Comparison of ENCODE assay signal across 1 cellular context in the genomic region with DNA sequence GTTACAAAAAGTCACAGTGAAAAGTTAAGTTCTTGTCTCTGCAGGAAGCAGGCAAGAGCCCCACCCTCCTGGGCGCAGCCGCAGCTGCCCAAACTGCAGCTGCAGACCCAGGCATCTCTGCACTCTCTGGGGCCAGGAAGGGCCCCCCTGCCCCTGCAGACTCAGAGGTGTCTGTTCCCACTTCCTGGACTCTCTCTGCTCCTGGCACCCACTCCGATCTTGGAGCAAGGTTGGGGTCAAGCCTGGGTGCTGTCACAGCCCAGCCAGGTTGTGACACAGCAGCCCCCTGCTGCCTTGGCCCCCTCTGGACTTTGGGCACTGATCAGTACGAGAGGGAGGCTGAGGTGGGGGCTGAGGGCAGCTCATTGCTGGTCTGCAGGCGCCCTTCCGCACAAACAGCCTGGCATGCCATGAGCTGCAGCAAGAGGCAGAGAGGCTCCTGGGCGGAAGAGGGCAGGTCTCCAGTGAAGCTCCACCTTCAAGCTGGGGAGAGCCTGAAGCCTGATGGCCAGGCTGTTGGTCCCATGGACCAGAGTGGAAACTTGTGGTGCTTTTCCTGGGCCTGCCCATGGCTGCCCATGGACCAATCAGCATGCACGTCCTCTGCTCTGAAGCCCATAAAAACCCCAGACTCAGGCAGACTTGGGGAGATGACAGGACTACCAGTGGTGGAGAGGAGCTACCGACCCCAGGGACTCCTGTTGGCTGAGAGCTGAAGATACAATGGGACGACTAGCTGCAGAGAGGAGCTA.
A peak's percentile ranks its signal among the peaks of the same experiment; 100 is the strongest.
TF ChIP-seq lines count a peak whose summit lies in the region.

No MANE protein-coding gene starts in this region.

TF ChIP-seq in HepG2, 621 proteins besides CTCF, POLR2A, EP300 and RAD21 (continued from another document and continues in another):
- TF ChIP-seq, protein P1, sequence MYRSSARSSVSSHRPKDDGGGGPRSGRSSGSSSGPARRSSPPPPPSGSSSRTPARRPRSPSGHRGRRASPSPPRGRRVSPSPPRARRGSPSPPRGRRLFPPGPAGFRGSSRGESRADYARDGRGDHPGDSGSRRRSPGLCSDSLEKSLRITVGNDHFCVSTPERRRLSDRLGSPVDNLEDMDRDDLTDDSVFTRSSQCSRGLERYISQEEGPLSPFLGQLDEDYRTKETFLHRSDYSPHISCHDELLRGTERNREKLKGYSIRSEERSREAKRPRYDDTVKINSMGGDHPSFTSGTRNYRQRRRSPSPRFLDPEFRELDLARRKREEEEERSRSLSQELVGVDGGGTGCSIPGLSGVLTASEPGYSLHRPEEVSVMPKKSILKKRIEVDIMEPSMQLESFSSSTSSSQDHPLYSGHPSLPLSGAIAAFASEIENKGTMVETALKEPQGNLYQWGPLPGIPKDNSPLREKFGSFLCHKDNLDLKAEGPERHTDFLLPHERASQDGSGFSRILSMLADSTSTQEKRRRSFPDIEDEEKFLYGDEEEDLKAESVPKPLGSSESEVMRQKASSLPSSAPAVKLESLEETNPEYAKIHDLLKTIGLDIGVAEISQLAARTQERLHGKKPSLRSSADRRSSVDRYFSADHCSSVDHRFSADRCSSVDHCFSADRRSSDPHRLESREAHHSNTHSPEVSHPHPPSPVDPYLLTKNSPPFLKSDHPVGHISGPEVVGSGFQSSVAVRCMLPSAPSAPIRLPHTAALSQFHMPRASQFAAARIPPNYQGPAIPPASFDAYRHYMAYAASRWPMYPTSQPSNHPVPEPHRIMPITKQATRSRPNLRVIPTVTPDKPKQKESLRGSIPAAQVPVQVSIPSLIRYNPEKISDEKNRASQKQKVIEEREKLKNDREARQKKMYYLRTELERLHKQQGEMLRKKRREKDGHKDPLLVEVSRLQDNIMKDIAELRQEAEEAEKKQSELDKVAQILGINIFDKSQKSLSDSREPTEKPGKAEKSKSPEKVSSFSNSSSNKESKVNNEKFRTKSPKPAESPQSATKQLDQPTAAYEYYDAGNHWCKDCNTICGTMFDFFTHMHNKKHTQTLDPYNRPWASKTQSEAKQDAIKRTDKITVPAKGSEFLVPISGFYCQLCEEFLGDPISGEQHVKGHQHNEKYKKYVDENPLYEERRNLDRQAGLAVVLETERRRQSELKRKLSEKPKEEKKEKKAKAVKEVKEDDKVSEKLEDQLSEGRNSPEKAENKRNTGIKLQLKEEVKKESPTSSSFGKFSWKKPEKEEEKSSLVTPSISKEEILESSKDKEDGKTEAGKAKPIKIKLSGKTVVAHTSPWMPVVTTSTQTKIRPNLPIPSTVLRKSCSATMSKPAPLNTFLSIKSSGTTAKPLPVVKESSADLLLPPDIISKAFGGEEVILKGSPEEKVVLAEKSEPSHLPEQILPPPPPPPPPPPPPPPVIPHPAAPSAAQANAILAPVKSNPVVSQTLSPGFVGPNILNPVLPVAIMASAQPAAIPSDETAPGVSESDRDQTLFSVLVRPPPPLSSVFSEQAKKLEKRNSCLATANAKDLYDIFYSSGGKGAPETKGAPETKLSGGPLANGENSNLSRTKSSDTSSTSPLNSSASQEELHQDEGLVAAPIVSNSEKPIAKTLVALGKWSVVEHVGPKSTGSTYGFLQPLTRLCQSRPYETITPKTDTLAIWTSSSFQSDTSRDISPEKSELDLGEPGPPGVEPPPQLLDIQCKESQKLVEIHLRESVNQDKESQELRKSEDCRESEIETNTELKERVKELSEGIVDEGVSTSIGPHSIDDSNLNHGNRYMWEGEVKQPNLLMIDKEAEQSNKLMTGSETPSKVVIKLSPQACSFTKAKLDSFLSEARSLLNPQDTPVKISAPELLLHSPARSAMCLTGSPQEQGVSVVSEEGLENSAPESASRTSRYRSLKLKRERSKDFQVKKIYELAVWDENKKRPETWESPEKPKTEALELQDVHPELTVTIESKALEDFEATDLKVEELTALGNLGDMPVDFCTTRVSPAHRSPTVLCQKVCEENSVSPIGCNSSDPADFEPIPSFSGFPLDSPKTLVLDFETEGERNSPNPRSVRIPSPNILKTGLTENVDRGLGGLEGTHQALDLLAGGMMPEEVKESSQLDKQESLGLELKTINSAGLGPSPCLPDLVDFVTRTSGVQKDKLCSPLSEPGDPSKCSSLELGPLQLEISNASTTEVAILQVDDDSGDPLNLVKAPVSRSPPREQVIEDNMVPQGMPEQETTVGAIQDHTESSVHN (CRISPR knock-in tag; IDR thresholded peaks at IDR 0.05), result 0 out of 2 replicates have a peak, but pooled peaks have one; percentile 87
- TF ChIP-seq, protein P2, sequence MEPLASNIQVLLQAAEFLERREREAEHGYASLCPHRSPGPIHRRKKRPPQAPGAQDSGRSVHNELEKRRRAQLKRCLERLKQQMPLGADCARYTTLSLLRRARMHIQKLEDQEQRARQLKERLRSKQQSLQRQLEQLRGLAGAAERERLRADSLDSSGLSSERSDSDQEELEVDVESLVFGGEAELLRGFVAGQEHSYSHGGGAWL (CRISPR knock-in tag; IDR thresholded peaks at IDR 0.05), result no peak
- TF ChIP-seq ZNF124 (CRISPR knock-in tag; IDR thresholded peaks at IDR 0.05) (no peak), ZNF317 (CRISPR knock-in tag; IDR thresholded peaks at IDR 0.05) (no peak), YEATS2 (CRISPR knock-in tag; IDR thresholded peaks at IDR 0.05; ENCODE audit: borderline replicate concordance) (peak; percentile 65; the same call in 1 of the 2 replicates), HES4 (CRISPR knock-in tag; IDR thresholded peaks at IDR 0.05; ENCODE audit: borderline replicate concordance) (0 out of 2 replicates have a peak, but pooled peaks have one; percentile 52), PCBP1 (IDR thresholded peaks at IDR 0.05; ENCODE audit: borderline replicate concordance, low read depth, low read length) (no peak), SMYD3 (CRISPR knock-in tag; IDR thresholded peaks at IDR 0.05) (no peak; the same call in 1 of the 2 replicates), SP5 (CRISPR knock-in tag; IDR thresholded peaks at IDR 0.05; ENCODE audit: borderline replicate concordance, low read depth) (peak; percentile 47; the same call in 1 of the 2 replicates), ZNF841 (CRISPR knock-in tag; IDR thresholded peaks at IDR 0.05; ENCODE audit: borderline replicate concordance) (no peak), PAX8 (CRISPR knock-in tag; IDR thresholded peaks at IDR 0.05; ENCODE audit: borderline replicate concordance) (no peak), ZNF7 (CRISPR knock-in tag; IDR thresholded peaks at IDR 0.05) (no peak), JDP2 (CRISPR knock-in tag; IDR thresholded peaks at IDR 0.05; ENCODE audit: borderline replicate concordance) (no peak), HDAC6 (IDR thresholded peaks at IDR 0.05; ENCODE audit: low read depth, low read length) (no peak), PLRG1 (conservative IDR thresholded peaks at IDR 0.05) (no peak), SP2 (CRISPR knock-in tag; IDR thresholded peaks at IDR 0.05) (peak; percentile 57; the same call in 1 of the 2 replicates), DNMT1 (CRISPR knock-in tag; IDR thresholded peaks at IDR 0.05) (no peak), TCF12 (IDR thresholded peaks at IDR 0.05) (no peak), TCF12 (CRISPR knock-in tag; IDR thresholded peaks at IDR 0.05) (no peak), ZNF816 (CRISPR knock-in tag; IDR thresholded peaks at IDR 0.05; ENCODE audit: borderline replicate concordance) (no peak; the same call in 1 of the 2 replicates), NR1H2 (CRISPR knock-in tag; IDR thresholded peaks at IDR 0.05; ENCODE audit: borderline replicate concordance, low read depth) (no peak), HMGA1 (CRISPR knock-in tag; conservative IDR thresholded peaks at IDR 0.05) (no peak)
- TF ChIP-seq, protein P3, sequence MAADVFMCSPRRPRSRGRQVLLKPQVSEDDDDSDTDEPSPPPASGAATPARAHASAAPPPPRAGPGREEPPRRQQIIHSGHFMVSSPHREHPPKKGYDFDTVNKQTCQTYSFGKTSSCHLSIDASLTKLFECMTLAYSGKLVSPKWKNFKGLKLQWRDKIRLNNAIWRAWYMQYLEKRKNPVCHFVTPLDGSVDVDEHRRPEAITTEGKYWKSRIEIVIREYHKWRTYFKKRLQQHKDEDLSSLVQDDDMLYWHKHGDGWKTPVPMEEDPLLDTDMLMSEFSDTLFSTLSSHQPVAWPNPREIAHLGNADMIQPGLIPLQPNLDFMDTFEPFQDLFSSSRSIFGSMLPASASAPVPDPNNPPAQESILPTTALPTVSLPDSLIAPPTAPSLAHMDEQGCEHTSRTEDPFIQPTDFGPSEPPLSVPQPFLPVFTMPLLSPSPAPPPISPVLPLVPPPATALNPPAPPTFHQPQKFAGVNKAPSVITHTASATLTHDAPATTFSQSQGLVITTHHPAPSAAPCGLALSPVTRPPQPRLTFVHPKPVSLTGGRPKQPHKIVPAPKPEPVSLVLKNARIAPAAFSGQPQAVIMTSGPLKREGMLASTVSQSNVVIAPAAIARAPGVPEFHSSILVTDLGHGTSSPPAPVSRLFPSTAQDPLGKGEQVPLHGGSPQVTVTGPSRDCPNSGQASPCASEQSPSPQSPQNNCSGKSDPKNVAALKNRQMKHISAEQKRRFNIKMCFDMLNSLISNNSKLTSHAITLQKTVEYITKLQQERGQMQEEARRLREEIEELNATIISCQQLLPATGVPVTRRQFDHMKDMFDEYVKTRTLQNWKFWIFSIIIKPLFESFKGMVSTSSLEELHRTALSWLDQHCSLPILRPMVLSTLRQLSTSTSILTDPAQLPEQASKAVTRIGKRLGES (CRISPR knock-in tag; IDR thresholded peaks at IDR 0.05; ENCODE audit: borderline replicate concordance), result no peak
- TF ChIP-seq, protein P4, sequence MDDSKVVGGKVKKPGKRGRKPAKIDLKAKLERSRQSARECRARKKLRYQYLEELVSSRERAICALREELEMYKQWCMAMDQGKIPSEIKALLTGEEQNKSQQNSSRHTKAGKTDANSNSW (CRISPR knock-in tag; IDR thresholded peaks at IDR 0.05; ENCODE audit: borderline replicate concordance), result no peak
- TF ChIP-seq, protein P5, sequence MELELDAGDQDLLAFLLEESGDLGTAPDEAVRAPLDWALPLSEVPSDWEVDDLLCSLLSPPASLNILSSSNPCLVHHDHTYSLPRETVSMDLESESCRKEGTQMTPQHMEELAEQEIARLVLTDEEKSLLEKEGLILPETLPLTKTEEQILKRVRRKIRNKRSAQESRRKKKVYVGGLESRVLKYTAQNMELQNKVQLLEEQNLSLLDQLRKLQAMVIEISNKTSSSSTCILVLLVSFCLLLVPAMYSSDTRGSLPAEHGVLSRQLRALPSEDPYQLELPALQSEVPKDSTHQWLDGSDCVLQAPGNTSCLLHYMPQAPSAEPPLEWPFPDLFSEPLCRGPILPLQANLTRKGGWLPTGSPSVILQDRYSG (CRISPR knock-in tag; IDR thresholded peaks at IDR 0.05), result no peak
- TF ChIP-seq, protein P6, sequence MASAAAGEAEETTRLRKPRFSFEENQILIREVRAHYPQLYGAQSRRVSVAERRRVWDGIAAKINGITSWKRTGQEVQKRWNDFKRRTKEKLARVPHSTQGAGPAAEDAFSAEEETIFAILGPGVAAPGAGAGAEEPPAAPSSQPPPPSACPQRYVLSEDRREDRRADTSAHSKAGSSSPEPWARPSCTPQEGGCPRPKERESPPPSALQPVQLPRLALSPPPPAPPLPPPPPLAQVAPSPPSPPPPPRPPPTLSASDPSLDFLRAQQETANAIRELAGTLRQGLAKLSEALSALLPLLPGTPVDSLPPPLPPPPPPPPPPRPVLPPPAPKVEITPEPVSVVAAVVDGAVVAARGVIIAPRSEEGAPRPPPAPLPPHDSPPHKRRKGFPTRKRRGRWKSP (CRISPR knock-in tag; IDR thresholded peaks at IDR 0.05), result peak; percentile 53; the same call in 1 of the 2 replicates
- TF ChIP-seq, protein P7, sequence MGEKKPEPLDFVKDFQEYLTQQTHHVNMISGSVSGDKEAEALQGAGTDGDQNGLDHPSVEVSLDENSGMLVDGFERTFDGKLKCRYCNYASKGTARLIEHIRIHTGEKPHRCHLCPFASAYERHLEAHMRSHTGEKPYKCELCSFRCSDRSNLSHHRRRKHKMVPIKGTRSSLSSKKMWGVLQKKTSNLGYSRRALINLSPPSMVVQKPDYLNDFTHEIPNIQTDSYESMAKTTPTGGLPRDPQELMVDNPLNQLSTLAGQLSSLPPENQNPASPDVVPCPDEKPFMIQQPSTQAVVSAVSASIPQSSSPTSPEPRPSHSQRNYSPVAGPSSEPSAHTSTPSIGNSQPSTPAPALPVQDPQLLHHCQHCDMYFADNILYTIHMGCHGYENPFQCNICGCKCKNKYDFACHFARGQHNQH (CRISPR knock-in tag; IDR thresholded peaks at IDR 0.05), result no peak
- TF ChIP-seq, protein P8, sequence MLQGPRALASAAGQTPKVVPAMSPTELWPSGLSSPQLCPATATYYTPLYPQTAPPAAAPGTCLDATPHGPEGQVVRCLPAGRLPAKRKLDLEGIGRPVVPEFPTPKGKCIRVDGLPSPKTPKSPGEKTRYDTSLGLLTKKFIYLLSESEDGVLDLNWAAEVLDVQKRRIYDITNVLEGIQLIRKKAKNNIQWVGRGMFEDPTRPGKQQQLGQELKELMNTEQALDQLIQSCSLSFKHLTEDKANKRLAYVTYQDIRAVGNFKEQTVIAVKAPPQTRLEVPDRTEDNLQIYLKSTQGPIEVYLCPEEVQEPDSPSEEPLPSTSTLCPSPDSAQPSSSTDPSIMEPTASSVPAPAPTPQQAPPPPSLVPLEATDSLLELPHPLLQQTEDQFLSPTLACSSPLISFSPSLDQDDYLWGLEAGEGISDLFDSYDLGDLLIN (CRISPR knock-in tag; IDR thresholded peaks at IDR 0.05; ENCODE audit: borderline replicate concordance), result 0 out of 2 replicates have a peak, but pooled peaks have one; percentile 22
- TF ChIP-seq, protein P9, sequence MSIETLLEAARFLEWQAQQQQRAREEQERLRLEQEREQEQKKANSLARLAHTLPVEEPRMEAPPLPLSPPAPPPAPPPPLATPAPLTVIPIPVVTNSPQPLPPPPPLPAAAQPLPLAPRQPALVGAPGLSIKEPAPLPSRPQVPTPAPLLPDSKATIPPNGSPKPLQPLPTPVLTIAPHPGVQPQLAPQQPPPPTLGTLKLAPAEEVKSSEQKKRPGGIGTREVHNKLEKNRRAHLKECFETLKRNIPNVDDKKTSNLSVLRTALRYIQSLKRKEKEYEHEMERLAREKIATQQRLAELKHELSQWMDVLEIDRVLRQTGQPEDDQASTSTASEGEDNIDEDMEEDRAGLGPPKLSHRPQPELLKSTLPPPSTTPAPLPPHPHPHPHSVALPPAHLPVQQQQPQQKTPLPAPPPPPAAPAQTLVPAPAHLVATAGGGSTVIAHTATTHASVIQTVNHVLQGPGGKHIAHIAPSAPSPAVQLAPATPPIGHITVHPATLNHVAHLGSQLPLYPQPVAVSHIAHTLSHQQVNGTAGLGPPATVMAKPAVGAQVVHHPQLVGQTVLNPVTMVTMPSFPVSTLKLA (IDR thresholded peaks at IDR 0.05), result no peak
- TF ChIP-seq, protein P10, sequence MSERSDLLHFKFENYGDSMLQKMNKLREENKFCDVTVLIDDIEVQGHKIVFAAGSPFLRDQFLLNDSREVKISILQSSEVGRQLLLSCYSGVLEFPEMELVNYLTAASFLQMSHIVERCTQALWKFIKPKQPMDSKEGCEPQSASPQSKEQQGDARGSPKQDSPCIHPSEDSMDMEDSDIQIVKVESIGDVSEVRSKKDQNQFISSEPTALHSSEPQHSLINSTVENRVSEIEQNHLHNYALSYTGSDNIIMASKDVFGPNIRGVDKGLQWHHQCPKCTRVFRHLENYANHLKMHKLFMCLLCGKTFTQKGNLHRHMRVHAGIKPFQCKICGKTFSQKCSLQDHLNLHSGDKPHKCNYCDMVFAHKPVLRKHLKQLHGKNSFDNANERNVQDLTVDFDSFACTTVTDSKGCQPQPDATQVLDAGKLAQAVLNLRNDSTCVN (CRISPR knock-in tag; IDR thresholded peaks at IDR 0.05; ENCODE audit: borderline replicate concordance), result no peak
- TF ChIP-seq, protein P11, sequence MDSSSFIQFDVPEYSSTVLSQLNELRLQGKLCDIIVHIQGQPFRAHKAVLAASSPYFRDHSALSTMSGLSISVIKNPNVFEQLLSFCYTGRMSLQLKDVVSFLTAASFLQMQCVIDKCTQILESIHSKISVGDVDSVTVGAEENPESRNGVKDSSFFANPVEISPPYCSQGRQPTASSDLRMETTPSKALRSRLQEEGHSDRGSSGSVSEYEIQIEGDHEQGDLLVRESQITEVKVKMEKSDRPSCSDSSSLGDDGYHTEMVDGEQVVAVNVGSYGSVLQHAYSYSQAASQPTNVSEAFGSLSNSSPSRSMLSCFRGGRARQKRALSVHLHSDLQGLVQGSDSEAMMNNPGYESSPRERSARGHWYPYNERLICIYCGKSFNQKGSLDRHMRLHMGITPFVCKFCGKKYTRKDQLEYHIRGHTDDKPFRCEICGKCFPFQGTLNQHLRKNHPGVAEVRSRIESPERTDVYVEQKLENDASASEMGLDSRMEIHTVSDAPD (CRISPR knock-in tag; IDR thresholded peaks at IDR 0.05), result no peak
